ENCODE assay signal across 8 cellular contexts in genomic region chr11:103035656-103036434, GRCh38. TPM values are rescaled to one million over a fixed set of nuclear protein-coding genes. Genes with fewer than 3 reads are reported as not detected.
DNase-seq lines count a peak whose midpoint lies in the region; ATAC-seq, FAIRE-seq and TF ChIP-seq lines count a peak whose summit lies in the region.

No MANE protein-coding gene starts in this region.

- H3K27me3 ChIP-seq in bronchial epithelial cell (ENCODE audit: control insufficient read depth, insufficient read depth, low read length) = no peaks in the 10 kb centered on the region
- H3K27me3 ChIP-seq in left lung = no peaks in the 10 kb centered on the region
- H3K27me3 ChIP-seq in thoracic aorta (replicated peaks; ENCODE audit: insufficient read depth) = no peaks in the 10 kb centered on the region

- DNase-seq in AG20443 (ENCODE audit: low spot score) (peak; percentile 56), NCI-H1105 (lab: John Stamatoyannopoulos, UW) (peak; percentile 28), SW 1271 (lab: John Stamatoyannopoulos, UW) (peak; percentile 90 to 97), bronchial epithelial cell (ENCODE audit: low read depth) (peak; percentile 88), left lung (no peak), thoracic aorta (ENCODE audit: low spot score) (no peak)

- no peak overlapping the region for H3K4me3 ChIP-seq in bronchial epithelial cell (ENCODE audit: low read depth, low read length)
- no peak overlapping the region for H3K4me3 ChIP-seq in left lung
- H3K4me3 ChIP-seq in thoracic aorta = no peak overlapping the region

- no peaks in the 10 kb centered on the region for H3K36me3 ChIP-seq in bronchial epithelial cell (ENCODE audit: control insufficient read depth, insufficient read depth, low read length)
- H3K36me3 ChIP-seq in left lung = no peaks in the 10 kb centered on the region
- H3K36me3 ChIP-seq in thoracic aorta = no peaks in the 10 kb centered on the region

- H3K4me1 ChIP-seq in left lung (peaks cover 0 to 5% of the 10 kb centered on the region in 2 donors), thoracic aorta (ENCODE audit: control insufficient read depth in 1 of 2, low read depth in 2 of 2) (no peaks in the 10 kb centered on the region)

- peak; percentile 98 for ATAC-seq in GM18502 (IDR thresholded peaks at IDR 0.05; ENCODE audit: poor library complexity, unreplicated experiment)
- peak; percentile 95 for ATAC-seq in HG02840 (IDR thresholded peaks at IDR 0.05; ENCODE audit: low FRiP score, unreplicated experiment)
- peak; percentile 90 for ATAC-seq in left lung
- ATAC-seq in thoracic aorta (ENCODE audit: insufficient number of reproducible peaks, low FRiP score, low read depth) = peak; percentile 50

- intact Hi-C loops in left lung (cut with DNase I) = no loop called here

- no peak for FAIRE-seq in bronchial epithelial cell (lab: Jason Lieb, UNC)

- H3K27ac ChIP-seq in left lung (no peak overlapping the region), thoracic aorta (no peak overlapping the region)

- TF ChIP-seq CTCF in bronchial epithelial cell (IDR thresholded peaks at IDR 0.05; ENCODE audit: insufficient read depth, low read length, severe bottlenecking) = peak; percentile 46
- TF ChIP-seq CTCF in left lung (IDR thresholded peaks at IDR 0.05) = peak; percentile 35 to 55
- peak; percentile 35 for TF ChIP-seq CTCF in thoracic aorta (IDR thresholded peaks at IDR 0.05)

- H3K9me3 ChIP-seq in left lung = no peaks in the 10 kb centered on the region
- no peaks in the 10 kb centered on the region for H3K9me3 ChIP-seq in thoracic aorta

RNA-seq across cellular contexts. Expression of gene DCUN1D5, which starts 56.1 kb away (rescaled TPM):
- total RNA-seq in bronchial epithelial cell (107 and 137 TPM in 2 replicates), left lung (10 to 100 TPM; 23.8 to 23.9 TPM), thoracic aorta (10 to 100 TPM; 26.5 to 63.0 TPM)

Comparison
In these comparisons a context has a peak if more than half of its experiments do, and no peak if none do; other contexts are left out.
1. DNase-seq: peak in AG20443 (single experiment), NCI-H1105 (single experiment), SW 1271 (2 of 2) and bronchial epithelial cell (single experiment); none in left lung (0 of 2) and thoracic aorta (single experiment).
2. Peak in every context shown above with its lines, with median percentiles within 50 percentile points of each other: ATAC-seq and CTCF ChIP-seq.